In the genomic region with DNA sequence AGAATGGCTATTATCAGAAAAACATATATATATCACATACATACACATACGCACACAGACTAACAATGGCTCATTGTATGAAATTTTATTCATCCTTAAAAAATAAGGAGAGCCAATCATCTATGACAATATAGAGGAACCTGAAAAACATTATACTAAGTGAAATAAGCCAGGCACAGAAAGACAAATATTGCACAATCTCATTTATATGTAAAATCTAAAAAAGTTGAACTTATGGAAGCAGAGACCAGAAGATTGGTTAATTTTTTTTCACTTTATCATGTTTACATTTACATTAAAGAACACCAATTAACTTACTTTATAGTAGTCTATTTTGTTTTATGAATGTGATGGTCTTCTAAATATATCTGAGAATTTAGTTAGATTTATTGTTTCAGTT, we compare ENCODE assay signal across 5 cellular contexts.
"Had no signal": no experiment of that assay in that cellular context is flagged by ENCODE, and none has a peak within 500 bp of the region (broad histone marks: within the 10 kb centered on the region; RNA-seq: fewer than 3 reads in every experiment).

No MANE protein-coding gene starts in this region.

- H3K27ac ChIP-seq: HL-60, KMS-11 had no signal

- H3K4me2 ChIP-seq: KMS-11 had no signal

- H3K9ac ChIP-seq: KMS-11 had no signal

- DNase-seq: Karpas-422, KBM-7, KG1 had no signal
